ENCODE assay signal across 1 cellular context in genomic region chr20:58309607-58310290, GRCh38.
TF ChIP-seq lines count a peak whose summit lies in the region.

RAB22A (plus strand) TSS chr20:58309715; CDS start chr20:58309977, 262 bp downstream.

TF ChIP-seq in HEK293, 187 proteins besides CTCF, POLR2A, EP300 and RAD21 (continued from another document):
- no peak for TF ChIP-seq ZNF362 (tag by site-specific recombination; IDR thresholded peaks at IDR 0.05)
- TF ChIP-seq ZNF677 (tag by site-specific recombination; IDR thresholded peaks at IDR 0.05) = peak; percentile 55; the same call in 1 of the 2 replicates
- 0 out of 2 replicates have a peak, but pooled peaks have one; percentile 48 for TF ChIP-seq ZSCAN30 (tag by site-specific recombination; IDR thresholded peaks at IDR 0.05)
- no peak for TF ChIP-seq ZNF645 (tag by site-specific recombination; IDR thresholded peaks at IDR 0.05)
- peak; percentile 72 for TF ChIP-seq PRDM10 (tag by site-specific recombination; IDR thresholded peaks at IDR 0.05)
- TF ChIP-seq ZNF571 (tag by site-specific recombination; IDR thresholded peaks at IDR 0.05) = no peak
- TF ChIP-seq GLIS1 (tag by site-specific recombination; IDR thresholded peaks at IDR 0.05) = no peak
- no peak for TF ChIP-seq ZXDB (tag by site-specific recombination; IDR thresholded peaks at IDR 0.05)
- TF ChIP-seq YY1 (tag by site-specific recombination; IDR thresholded peaks at IDR 0.05) = peak; percentile 53; the same call in 1 of the 2 replicates
- peak; percentile 33 for TF ChIP-seq ZBTB26 (tag by site-specific recombination; optimal IDR thresholded peaks at IDR 0.05)
